Comparison of ENCODE assay signal across 8 cellular contexts in genomic region chr4:155377281-155377680, GRCh38. TPM values are rescaled to one million over a fixed set of nuclear protein-coding genes. Genes with fewer than 3 reads are reported as not detected.
DNase-seq lines count a peak whose midpoint lies in the region; ATAC-seq and TF ChIP-seq lines count a peak whose summit lies in the region.

No MANE protein-coding gene starts in this region.

- 97% methylated on average over 3 of the region's 3 CpGs for WGBS in hepatocyte (ENCODE audit: low lambda C conversion rate, missing lambda C conversion rate)
- WGBS in testis, 2 donors: 27 to 30% methylated on average over 3 of the region's 3 CpGs

- peak overlapping the region; percentile 47 for H2AFZ ChIP-seq in hepatocyte

- no peak for DNase-seq in activated T-cell treated with anti-CD3 and anti-CD28 coated beads, Interleukin-2, amount 50 U/mL, for 4 hours
- DNase-seq in activated T-cell treated with anti-CD3 and anti-CD28 coated beads for 4 hours: no peak
- no peak for DNase-seq in WTC11 (ENCODE audit: low spot score)
- DNase-seq in hepatocyte (ENCODE audit: low spot score): no peak
- DNase-seq in testis: no peak
- no peak for DNase-seq in NK-92 treated with Interleukin-12 subunit alpha and Interleukin-12 subunit beta, amount 100 ng/mL, for 24 hours (lab: John Stamatoyannopoulos, UW)
- DNase-seq in HT-29 (ENCODE audit: low spot score): no peak
- DNase-seq in substantia nigra (lab: John Stamatoyannopoulos, UW): no peak

- H3K9me3 Mint-ChIP-seq in activated T-cell treated with anti-CD3 and anti-CD28 coated beads, Interleukin-2, amount 50 U/mL, for 4 hours: no peaks in the 10 kb centered on the region
- H3K9me3 Mint-ChIP-seq in WTC11: peaks cover 5% of the 10 kb centered on the region

- CTCF ChIA-PET in WTC11 (lab: Charles Lee): no interaction called here

- peak overlapping the region; percentile 88 for H3K4me3 Mint-ChIP-seq in activated T-cell treated with anti-CD3 and anti-CD28 coated beads, Interleukin-2, amount 50 U/mL, for 4 hours
- peak overlapping the region; percentile 92 for H3K4me3 Mint-ChIP-seq in WTC11

- H3K4me1 Mint-ChIP-seq in activated T-cell treated with anti-CD3 and anti-CD28 coated beads, Interleukin-2, amount 50 U/mL, for 4 hours (ENCODE audit: low read depth): peaks cover 20% of the 10 kb centered on the region
- peaks cover 12% of the 10 kb centered on the region for H3K4me1 Mint-ChIP-seq in WTC11

- no peak overlapping the region for H3K27ac Mint-ChIP-seq in WTC11

- TF ChIP-seq POLR2A in testis (IDR thresholded peaks at IDR 0.05): no peak

- no peaks in the 10 kb centered on the region for H3K27me3 ChIP-seq in hepatocyte
- no peaks in the 10 kb centered on the region for H3K27me3 ChIP-seq in testis

- H3K4me3 ChIP-seq in hepatocyte: no peak overlapping the region
- peak overlapping the region; percentile 59 to 69 for H3K4me3 ChIP-seq in testis

- no peaks in the 10 kb centered on the region for H3K36me3 Mint-ChIP-seq in activated T-cell treated with anti-CD3 and anti-CD28 coated beads, Interleukin-2, amount 50 U/mL, for 4 hours (ENCODE audit: insufficient read depth)
- no peaks in the 10 kb centered on the region for H3K36me3 Mint-ChIP-seq in WTC11

- peak overlapping the region; percentile 73 for H3K4me2 ChIP-seq in hepatocyte

- intact Hi-C loops in testis (cut with DNase I; ENCODE audit: low total_unique reads): loop anchor here (10.0 kb wide), 1 partner anchor 392 kb away; no protein-coding TSS in a partner anchor

- POLR2A ChIA-PET in WTC11 (lab: Charles Lee): no interaction called here

- no peak for TF ChIP-seq CTCF in WTC11 (IDR thresholded peaks at IDR 0.05)
- no peak for TF ChIP-seq CTCF in hepatocyte (IDR thresholded peaks at IDR 0.05; ENCODE audit: poor library complexity)
- no peak for TF ChIP-seq CTCF in testis (IDR thresholded peaks at IDR 0.05)

- no peaks in the 10 kb centered on the region for H3K9me2 ChIP-seq in hepatocyte (replicated peaks; ENCODE audit: insufficient read depth)

- H3K4me1 ChIP-seq in hepatocyte (ENCODE audit: insufficient read depth) (peaks cover 7% of the 10 kb centered on the region), testis (no peaks in the 10 kb centered on the region)

- H3K27ac ChIP-seq in hepatocyte: no peak overlapping the region
- peak overlapping the region in 1 of 2 donors; percentile 46 for H3K27ac ChIP-seq in testis
- H3K27ac ChIP-seq in substantia nigra (ENCODE audit: low read depth, low read length, poor library complexity, severe bottlenecking): no peak overlapping the region

- H3K9me3 ChIP-seq in hepatocyte (ENCODE audit: low read depth) (no peaks in the 10 kb centered on the region), testis (no peaks in the 10 kb centered on the region)

- peaks cover 24% of the 10 kb centered on the region for H3K79me2 ChIP-seq in hepatocyte

- H3K36me3 ChIP-seq in hepatocyte (replicated peaks; ENCODE audit: insufficient read depth, low read depth) (no peaks in the 10 kb centered on the region), testis (ENCODE audit: low read depth, missing control alignments) (no peaks in the 10 kb centered on the region)

- no peaks in the 10 kb centered on the region for H3K27me3 Mint-ChIP-seq in activated T-cell treated with anti-CD3 and anti-CD28 coated beads, Interleukin-2, amount 50 U/mL, for 4 hours (ENCODE audit: low read depth)
- H3K27me3 Mint-ChIP-seq in WTC11 (ENCODE audit: low read depth): peaks cover 25% of the 10 kb centered on the region

- ATAC-seq in activated T-cell treated with anti-CD3 and anti-CD28 coated beads, Interleukin-2, amount 50 U/mL, for 4 hours: no peak
- no peak for ATAC-seq in WTC11

- H4K20me1 ChIP-seq in hepatocyte (ENCODE audit: insufficient read depth, poor library complexity, severe bottlenecking): no peaks in the 10 kb centered on the region

TF ChIP-seq in WTC11, 78 proteins besides CTCF, POLR2A, EP300 and RAD21:
- TF ChIP-seq, protein P1, sequence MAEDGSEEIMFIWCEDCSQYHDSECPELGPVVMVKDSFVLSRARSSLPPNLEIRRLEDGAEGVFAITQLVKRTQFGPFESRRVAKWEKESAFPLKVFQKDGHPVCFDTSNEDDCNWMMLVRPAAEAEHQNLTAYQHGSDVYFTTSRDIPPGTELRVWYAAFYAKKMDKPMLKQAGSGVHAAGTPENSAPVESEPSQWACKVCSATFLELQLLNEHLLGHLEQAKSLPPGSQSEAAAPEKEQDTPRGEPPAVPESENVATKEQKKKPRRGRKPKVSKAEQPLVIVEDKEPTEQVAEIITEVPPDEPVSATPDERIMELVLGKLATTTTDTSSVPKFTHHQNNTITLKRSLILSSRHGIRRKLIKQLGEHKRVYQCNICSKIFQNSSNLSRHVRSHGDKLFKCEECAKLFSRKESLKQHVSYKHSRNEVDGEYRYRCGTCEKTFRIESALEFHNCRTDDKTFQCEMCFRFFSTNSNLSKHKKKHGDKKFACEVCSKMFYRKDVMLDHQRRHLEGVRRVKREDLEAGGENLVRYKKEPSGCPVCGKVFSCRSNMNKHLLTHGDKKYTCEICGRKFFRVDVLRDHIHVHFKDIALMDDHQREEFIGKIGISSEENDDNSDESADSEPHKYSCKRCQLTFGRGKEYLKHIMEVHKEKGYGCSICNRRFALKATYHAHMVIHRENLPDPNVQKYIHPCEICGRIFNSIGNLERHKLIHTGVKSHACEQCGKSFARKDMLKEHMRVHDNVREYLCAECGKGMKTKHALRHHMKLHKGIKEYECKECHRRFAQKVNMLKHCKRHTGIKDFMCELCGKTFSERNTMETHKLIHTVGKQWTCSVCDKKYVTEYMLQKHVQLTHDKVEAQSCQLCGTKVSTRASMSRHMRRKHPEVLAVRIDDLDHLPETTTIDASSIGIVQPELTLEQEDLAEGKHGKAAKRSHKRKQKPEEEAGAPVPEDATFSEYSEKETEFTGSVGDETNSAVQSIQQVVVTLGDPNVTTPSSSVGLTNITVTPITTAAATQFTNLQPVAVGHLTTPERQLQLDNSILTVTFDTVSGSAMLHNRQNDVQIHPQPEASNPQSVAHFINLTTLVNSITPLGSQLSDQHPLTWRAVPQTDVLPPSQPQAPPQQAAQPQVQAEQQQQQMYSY (CRISPR knock-in tag; IDR thresholded peaks at IDR 0.05): no peak
- TF ChIP-seq TCF7 (CRISPR knock-in tag; IDR thresholded peaks at IDR 0.05; ENCODE audit: low read depth) (no peak), MYBL2 (CRISPR knock-in tag; IDR thresholded peaks at IDR 0.05) (no peak), ZNF138 (CRISPR knock-in tag; conservative IDR thresholded peaks at IDR 0.05) (no peak), E2F1 (CRISPR knock-in tag; IDR thresholded peaks at IDR 0.05) (no peak), PREB (CRISPR knock-in tag; IDR thresholded peaks at IDR 0.05; ENCODE audit: borderline replicate concordance) (no peak), FOXP1 (CRISPR knock-in tag; IDR thresholded peaks at IDR 0.05; ENCODE audit: borderline replicate concordance) (no peak)
- TF ChIP-seq, protein P2, sequence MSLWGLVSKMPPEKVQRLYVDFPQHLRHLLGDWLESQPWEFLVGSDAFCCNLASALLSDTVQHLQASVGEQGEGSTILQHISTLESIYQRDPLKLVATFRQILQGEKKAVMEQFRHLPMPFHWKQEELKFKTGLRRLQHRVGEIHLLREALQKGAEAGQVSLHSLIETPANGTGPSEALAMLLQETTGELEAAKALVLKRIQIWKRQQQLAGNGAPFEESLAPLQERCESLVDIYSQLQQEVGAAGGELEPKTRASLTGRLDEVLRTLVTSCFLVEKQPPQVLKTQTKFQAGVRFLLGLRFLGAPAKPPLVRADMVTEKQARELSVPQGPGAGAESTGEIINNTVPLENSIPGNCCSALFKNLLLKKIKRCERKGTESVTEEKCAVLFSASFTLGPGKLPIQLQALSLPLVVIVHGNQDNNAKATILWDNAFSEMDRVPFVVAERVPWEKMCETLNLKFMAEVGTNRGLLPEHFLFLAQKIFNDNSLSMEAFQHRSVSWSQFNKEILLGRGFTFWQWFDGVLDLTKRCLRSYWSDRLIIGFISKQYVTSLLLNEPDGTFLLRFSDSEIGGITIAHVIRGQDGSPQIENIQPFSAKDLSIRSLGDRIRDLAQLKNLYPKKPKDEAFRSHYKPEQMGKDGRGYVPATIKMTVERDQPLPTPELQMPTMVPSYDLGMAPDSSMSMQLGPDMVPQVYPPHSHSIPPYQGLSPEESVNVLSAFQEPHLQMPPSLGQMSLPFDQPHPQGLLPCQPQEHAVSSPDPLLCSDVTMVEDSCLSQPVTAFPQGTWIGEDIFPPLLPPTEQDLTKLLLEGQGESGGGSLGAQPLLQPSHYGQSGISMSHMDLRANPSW (CRISPR knock-in tag; conservative IDR thresholded peaks at IDR 0.05; ENCODE audit: low read depth): no peak

RNA-seq across cellular contexts. Expression of gene MAP9, which starts 0.5 kb away (rescaled TPM):
- total RNA-seq in activated T-cell treated with anti-CD3 and anti-CD28 coated beads, Interleukin-2, amount 50 U/mL, for 4 hours: 10 to 100 TPM in 1 of 3 donors, 1 to 10 TPM in 2; 7.6 to 10.9 (median 9.8) TPM
- total RNA-seq in WTC11 (2021) (13.5 to 19.0 TPM (median 16.5 TPM) in 3 replicates), hepatocyte (26.7 and 28.7 TPM in 2 replicates), testis (10 to 100 TPM; 24.7 to 32.4 TPM)
- polyA plus RNA-seq in hepatocyte (27.6 and 29.5 TPM in 2 replicates), testis (ENCODE audit: insufficient read depth, low read depth, low replicate concordance) (3.0 TPM)
- total RNA-seq in HT-29 (2014; rRNA removed; shearing (Covaris generic)): not detected in 2 replicates
